18 cellular contexts compared by ENCODE assay signal in the genomic region with DNA sequence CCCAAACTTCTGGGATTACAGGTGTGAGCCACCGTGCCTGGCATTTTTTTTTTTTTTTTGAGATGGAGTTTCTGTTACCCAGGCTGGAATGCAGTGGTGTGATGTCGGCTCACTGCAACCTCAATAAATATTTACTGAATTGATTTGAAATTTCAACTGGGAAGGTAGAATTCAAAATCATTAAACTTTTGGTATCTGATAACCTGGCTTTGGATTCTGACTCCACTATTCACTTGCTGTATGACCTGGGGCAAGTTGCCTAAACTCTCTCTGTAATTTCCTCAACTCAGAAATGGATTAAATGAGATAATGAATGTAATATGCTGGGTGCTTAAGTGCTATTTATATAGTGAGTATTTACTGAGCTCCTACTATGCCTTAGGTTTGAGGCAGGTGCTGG. TPM values are rescaled to one million over a fixed set of nuclear protein-coding genes. Genes with fewer than 3 reads are reported as not detected.
DNase-seq lines count a peak whose midpoint lies in the region; ATAC-seq and TF ChIP-seq lines count a peak whose summit lies in the region.
"Had no signal": no experiment of that assay in that cellular context is flagged by ENCODE, and none has a peak within 500 bp of the region (broad histone marks: within the 10 kb centered on the region; RNA-seq: fewer than 3 reads in every experiment).

No MANE protein-coding gene starts in this region.

- TF ChIP-seq CTCF in HEK293 (tag by site-specific recombination; IDR thresholded peaks at IDR 0.05) (no peak), right lobe of liver (IDR thresholded peaks at IDR 0.05) (no peak), tibial artery (IDR thresholded peaks at IDR 0.05) (no peak)

- H3K9me3 ChIP-seq in HEK293 (ENCODE audit: control insufficient read depth, insufficient read depth, low read depth, low read length) (no peaks in the 10 kb centered on the region), right lobe of liver (no peaks in the 10 kb centered on the region), tibial artery (no peaks in the 10 kb centered on the region)
- H3K9me3 ChIP-seq: A549; BLaER1 treated with 17β-estradiol and CSF1 and Interleukin-3, amounts not matched to agents 10 nM and 100 nM; Caco-2 had no signal

- H3K4me3 ChIP-seq in HEK293 (ENCODE audit: low read depth, low read length): no peak overlapping the region
- H3K4me3 ChIP-seq in right lobe of liver: no peak overlapping the region
- no peak overlapping the region for H3K4me3 ChIP-seq in tibial artery
- H3K4me3 ChIP-seq: A549; BLaER1 treated with 17β-estradiol and CSF1 and Interleukin-3, amounts not matched to agents 10 nM and 100 nM had no signal

- no peak for TF ChIP-seq POLR2A in right lobe of liver (IDR thresholded peaks at IDR 0.05)

- intact Hi-C loops in right lobe of liver (cut with DNase I): no loop called here
- intact Hi-C loops in tibial artery (cut with DNase I; ENCODE audit: low total_unique reads): no loop called here

- H3K36me3 ChIP-seq in HEK293 (ENCODE audit: control insufficient read depth in 2 of 2, insufficient read depth in 1 of 2, low read length in 2 of 2) (no peaks in the 10 kb centered on the region), right lobe of liver (no peaks in the 10 kb centered on the region), tibial artery (no peaks in the 10 kb centered on the region)
- H3K36me3 ChIP-seq: BLaER1 treated with 17β-estradiol and CSF1 and Interleukin-3, amounts not matched to agents 10 nM and 100 nM had no signal

- ATAC-seq in right lobe of liver (peak; percentile 74 to 79 (median 76)), GM18861 (IDR thresholded peaks at IDR 0.05; ENCODE audit: unreplicated experiment) (no peak)
- ATAC-seq: A549; CD8-positive, alpha-beta T cell had no signal

- H3K4me1 ChIP-seq in HEK293 (ENCODE audit: control insufficient read depth, insufficient read depth, low read length): no peaks in the 10 kb centered on the region
- H3K4me1 ChIP-seq in right lobe of liver: peaks cover 0 to 29% (median 8%) of the 10 kb centered on the region in 4 donors
- no peaks in the 10 kb centered on the region for H3K4me1 ChIP-seq in tibial artery
- H3K4me1 ChIP-seq: A549 had no signal

- no peaks in the 10 kb centered on the region for H3K27me3 ChIP-seq in right lobe of liver
- no peaks in the 10 kb centered on the region for H3K27me3 ChIP-seq in tibial artery
- H3K27me3 ChIP-seq: BLaER1 treated with 17β-estradiol and CSF1 and Interleukin-3, amounts not matched to agents 10 nM and 100 nM had no signal

- H3K27ac ChIP-seq in HEK293 (ENCODE audit: extremely low read depth, low read depth, low read length): no peak overlapping the region
- peak overlapping the region in 1 of 3 donors; percentile 47 for H3K27ac ChIP-seq in right lobe of liver
- H3K27ac ChIP-seq in tibial artery: no peak overlapping the region
- H3K27ac ChIP-seq: 22Rv1; A549; BLaER1 treated with 17β-estradiol and CSF1 and Interleukin-3, amounts not matched to agents 10 nM and 100 nM; C4-2B had no signal

- POLR2A ChIA-PET in HEK293 (lab: Yijun Ruan, JAX): interaction anchor here (1.5 kb wide), 1 partner anchor 8 kb away, joined by 7 read pairs; a partner anchor contains a TSS

- CTCF ChIA-PET in HEK293 (lab: Yijun Ruan, JAX): no interaction called here

- 11% methylated on average over 2 of the region's 2 CpGs for WGBS in right lobe of liver (ENCODE audit: insufficient coverage, low coverage, low lambda C conversion rate, missing lambda C conversion rate)

- DNase-seq in NCI-H146 (lab: John Stamatoyannopoulos, UW) (peak; percentile 4), NCI-H146 treated with DMSO at 0.1 percent for 48 hours (lab: John Stamatoyannopoulos, UW; ENCODE audit: unreplicated experiment) (no peak), islet precursor cell (peak; percentile 7), right lobe of liver (no peak), tibial artery (no peak)
- DNase-seq: AML-193; Caco-2; Calu3; CD4-positive, alpha-beta T cell; CD8-positive, alpha-beta T cell; DMS79 treated with DMSO at 0.1 percent for 48 hours; GF-D8 had no signal

TF ChIP-seq in HEK293, 187 proteins besides CTCF, POLR2A, EP300 and RAD21:
- TF ChIP-seq ZNF664 (tag by site-specific recombination; IDR thresholded peaks at IDR 0.05) (peak; percentile 21; the same call in 1 of the 2 replicates), ZNF76 (tag by site-specific recombination; IDR thresholded peaks at IDR 0.05; ENCODE audit: borderline replicate concordance, low read depth) (no peak), ZXDB (tag by site-specific recombination; IDR thresholded peaks at IDR 0.05) (no peak), ZNF350 (tag by site-specific recombination; IDR thresholded peaks at IDR 0.05) (no peak)
TF ChIP-seq in HEK293: peak in this region for 1.

RNA-seq across cellular contexts. Expression of a gene that starts 8.7 kb away (rescaled TPM):
- 10 to 100 TPM; 25.5 to 62.0 (median 34.0) TPM for total RNA-seq in right lobe of liver

Comparison
In these comparisons a context has a peak if more than half of its experiments do, and no peak if none do; other contexts are left out.
1. DNase-seq: peak in NCI-H146 (single experiment) and islet precursor cell (single experiment); none in NCI-H146 treated with DMSO at 0.1 percent for 48 hours (single experiment), right lobe of liver (0 of 3) and tibial artery (0 of 2).